In genomic region chr15:90873488-90873997, GRCh38 we compare ENCODE assay signal across 8 cellular contexts. TPM values are rescaled to one million over a fixed set of nuclear protein-coding genes. Genes with fewer than 3 reads are reported as not detected.
DNase-seq lines count a peak whose midpoint lies in the region; ATAC-seq and TF ChIP-seq lines count a peak whose summit lies in the region.

No MANE protein-coding gene starts in this region.

- H3K27ac Mint-ChIP-seq in activated CD4-positive, alpha-beta T cell treated with anti-CD3 and anti-CD28 coated beads, Interleukin-2, amount 10 ng/mL, durations not matched to agents 24 days and 14 days: peak overlapping the region; percentile 94

- peaks cover 10 to 36% of the 10 kb centered on the region in 2 donors for H3K4me1 ChIP-seq in ascending aorta

- H3K9me3 ChIP-seq in ascending aorta: no peaks in the 10 kb centered on the region

- no peaks in the 10 kb centered on the region for H3K27me3 ChIP-seq in ascending aorta

- peak; percentile 9 for ATAC-seq in left lobe of liver

- no peaks in the 10 kb centered on the region for H3K27me3 Mint-ChIP-seq in activated CD4-positive, alpha-beta T cell treated with anti-CD3 and anti-CD28 coated beads, Interleukin-2, amount 10 ng/mL, durations not matched to agents 24 days and 14 days

- H3K27ac ChIP-seq in ascending aorta: peak overlapping the region; percentile 24 to 91
- peak overlapping the region; percentile 61 for H3K27ac ChIP-seq in substantia nigra (ENCODE audit: low read depth, low read length, poor library complexity, severe bottlenecking)

- DNase-seq in activated CD4-positive, alpha-beta T cell treated with anti-CD3 and anti-CD28 coated beads, Interleukin-2, amount 10 ng/mL, durations not matched to agents 24 days and 14 days: no peak
- no peak for DNase-seq in activated CD4-positive, alpha-beta T cell treated with anti-CD3 and anti-CD28 coated beads for 48 hours
- DNase-seq in ascending aorta (ENCODE audit: low spot score in 2 of 2): no peak
- no peak for DNase-seq in left lobe of liver (ENCODE audit: low spot score)
- DNase-seq in substantia nigra (lab: John Stamatoyannopoulos, UW): no peak
- DNase-seq in NCI-H146 treated with DMSO at 0.1 percent for 48 hours (lab: John Stamatoyannopoulos, UW; ENCODE audit: unreplicated experiment): no peak
- no peak for DNase-seq in NCI-H2081 treated with DMSO at 0.1 percent for 48 hours (lab: John Stamatoyannopoulos, UW)
- DNase-seq in NOMO-1 (lab: John Stamatoyannopoulos, UW; ENCODE audit: unreplicated experiment in 2 of 2): no peak

- H3K4me1 Mint-ChIP-seq in activated CD4-positive, alpha-beta T cell treated with anti-CD3 and anti-CD28 coated beads, Interleukin-2, amount 10 ng/mL, durations not matched to agents 24 days and 14 days: peaks cover 55% of the 10 kb centered on the region

- no peaks in the 10 kb centered on the region for H3K9me3 Mint-ChIP-seq in activated CD4-positive, alpha-beta T cell treated with anti-CD3 and anti-CD28 coated beads, Interleukin-2, amount 10 ng/mL, durations not matched to agents 24 days and 14 days

- H3K4me3 Mint-ChIP-seq in activated CD4-positive, alpha-beta T cell treated with anti-CD3 and anti-CD28 coated beads, Interleukin-2, amount 10 ng/mL, durations not matched to agents 24 days and 14 days: peak overlapping the region; percentile 95

- peak overlapping the region; percentile 87 to 98 for H3K4me3 ChIP-seq in ascending aorta

- no peak for TF ChIP-seq CTCF in ascending aorta (IDR thresholded peaks at IDR 0.05)

- H3K36me3 Mint-ChIP-seq in activated CD4-positive, alpha-beta T cell treated with anti-CD3 and anti-CD28 coated beads, Interleukin-2, amount 10 ng/mL, durations not matched to agents 24 days and 14 days (ENCODE audit: low read depth): peaks cover 75% of the 10 kb centered on the region

- intact Hi-C loops in activated CD4-positive, alpha-beta T cell treated with anti-CD3 and anti-CD28 coated beads, Interleukin-2, amount 10 ng/mL, durations not matched to agents 24 days and 14 days (cut with micrococcal nuclease): loop anchor here (1.0 to 5.0 kb wide), 6 partner anchors 10 to 226 kb away; partner anchors contain the start of genes BLM and HDDC3
- intact Hi-C loops in ascending aorta (cut with DNase I): loop anchor here (2.0 kb wide), 1 partner anchor 157 kb away; the partner anchor contains the start of gene BLM

- H3K36me3 ChIP-seq in ascending aorta: peaks cover 31 to 32% of the 10 kb centered on the region in 2 donors

RNA-seq across cellular contexts. Expression of gene FURIN, which starts 5.2 kb away (rescaled TPM):
- total RNA-seq in activated CD4-positive, alpha-beta T cell treated with anti-CD3 and anti-CD28 coated beads, Interleukin-2, amount 10 ng/mL, durations not matched to agents 24 days and 14 days: 432 TPM in 2 replicates
- total RNA-seq in ascending aorta (86.3 TPM), left lobe of liver (281 TPM)

RNA-seq across cellular contexts. Expression of gene FES, which starts 10.8 kb away (rescaled TPM):
- 32.5 and 33.7 TPM in 2 replicates for total RNA-seq in activated CD4-positive, alpha-beta T cell treated with anti-CD3 and anti-CD28 coated beads, Interleukin-2, amount 10 ng/mL, durations not matched to agents 24 days and 14 days
- total RNA-seq in ascending aorta (65.1 TPM), left lobe of liver (39.4 TPM)

RNA-seq across cellular contexts. Expression of gene MAN2A2, which starts 29.6 kb away (rescaled TPM):
- total RNA-seq in activated CD4-positive, alpha-beta T cell treated with anti-CD3 and anti-CD28 coated beads, Interleukin-2, amount 10 ng/mL, durations not matched to agents 24 days and 14 days: 196 and 206 TPM in 2 replicates
- total RNA-seq in ascending aorta (90.4 TPM), left lobe of liver (96.9 TPM)

RNA-seq across cellular contexts. Expression of gene HDDC3, which starts 58.8 kb away (rescaled TPM):
- 36.3 and 39.9 TPM in 2 replicates for total RNA-seq in activated CD4-positive, alpha-beta T cell treated with anti-CD3 and anti-CD28 coated beads, Interleukin-2, amount 10 ng/mL, durations not matched to agents 24 days and 14 days
- total RNA-seq in ascending aorta (29.4 TPM), left lobe of liver (9.0 TPM)
